In genomic region chr2:158174956-158175355, GRCh38 we compare ENCODE assay signal across 29 cellular contexts.
"Had no signal": no experiment of that assay in that cellular context is flagged by ENCODE, and none has a peak within 500 bp of the region (broad histone marks: within the 10 kb centered on the region; RNA-seq: fewer than 3 reads in every experiment).

No MANE protein-coding gene starts in this region.

- H3K4me1 Mint-ChIP-seq: activated CD4-positive, alpha-beta T cell treated with anti-CD3 and anti-CD28 coated beads for 36 hours; activated CD4-positive, alpha-beta T cell treated with anti-CD3 and anti-CD28 coated beads, Interleukin-2, amount 10 ng/mL, durations not matched to agents 24 days and 14 days; activated CD8-positive, alpha-beta memory T cell treated with anti-CD3 and anti-CD28 coated beads, Interleukin-2, amount 10 ng/mL, durations not matched to agents 7 days and 5 days; activated naive CD4-positive, alpha-beta T cell treated with anti-CD3 and anti-CD28 coated beads, Interleukin-2, amount 10 ng/mL, durations not matched to agents 7 days and 5 days; activated naive CD8-positive, alpha-beta T cell treated with anti-CD3 and anti-CD28 coated beads, Interleukin-2, amount 10 ng/mL, durations not matched to agents 7 days and 5 days; endodermal cell had no signal

- H3K36me3 Mint-ChIP-seq: activated CD4-positive, alpha-beta memory T cell treated with anti-CD3 and anti-CD28 coated beads for 36 hours; activated CD8-positive, alpha-beta memory T cell treated with anti-CD3 and anti-CD28 coated beads, Interleukin-2, amount 10 ng/mL, durations not matched to agents 7 days and 5 days; activated naive CD4-positive, alpha-beta T cell treated with anti-CD3 and anti-CD28 coated beads, Interleukin-2, amount 10 ng/mL, durations not matched to agents 7 days and 5 days; activated naive CD4-positive, alpha-beta T cell treated with anti-CD3 and anti-CD28 coated beads, Interleukin-2, amount 50 U/mL, for 72 hours; activated naive CD8-positive, alpha-beta T cell treated with anti-CD3 and anti-CD28 coated beads, Interleukin-2, amount 10 ng/mL, durations not matched to agents 7 days and 5 days; brain had no signal

- H3K27ac ChIP-seq: ascending aorta, breast epithelium, cardiac muscle cell, colonic mucosa, dorsolateral prefrontal cortex had no signal

- H3K27me3 Mint-ChIP-seq: dendritic cell treated with granulocyte-macrophage colony-stimulating factor and Interleukin-4, amounts not matched to agents 40 ng/mL and 50 ng/mL, for 4 days had no signal

- H3K27ac Mint-ChIP-seq: activated CD4-positive, alpha-beta memory T cell treated with anti-CD3 and anti-CD28 coated beads for 36 hours; activated CD4-positive, alpha-beta T cell treated with anti-CD3 and anti-CD28 coated beads for 36 hours; activated CD4-positive, alpha-beta T cell treated with anti-CD3 and anti-CD28 coated beads, Interleukin-2, amount 10 ng/mL, durations not matched to agents 24 days and 14 days; activated CD8-positive, alpha-beta memory T cell treated with anti-CD3 and anti-CD28 coated beads, Interleukin-2, amount 10 ng/mL, durations not matched to agents 7 days and 5 days; activated CD8-positive, alpha-beta T cell treated with anti-CD3 and anti-CD28 coated beads, Interleukin-2, amount 10 ng/mL, durations not matched to agents 7 days and 5 days; activated naive CD4-positive, alpha-beta T cell treated with anti-CD3 and anti-CD28 coated beads, Interleukin-2, amount 10 ng/mL, durations not matched to agents 7 days and 5 days; activated naive CD4-positive, alpha-beta T cell treated with anti-CD3 and anti-CD28 coated beads, Interleukin-2, amount 50 U/mL, for 72 hours; activated naive CD8-positive, alpha-beta T cell treated with anti-CD3 and anti-CD28 coated beads, Interleukin-2, amount 10 ng/mL, durations not matched to agents 7 days and 5 days; activated T-cell treated with anti-CD3 and anti-CD28 coated beads, Interleukin-2, amount 50 U/mL, for 24 hours; activated T-cell treated with anti-CD3 and anti-CD28 coated beads, Interleukin-2, amount 50 U/mL, for 72 hours; brain; dendritic cell treated with granulocyte-macrophage colony-stimulating factor and Interleukin-4, amounts not matched to agents 40 ng/mL and 50 ng/mL, for 4 days; endodermal cell had no signal

- H3K4me3 ChIP-seq: ascending aorta, breast epithelium, cardiac muscle cell, colonic mucosa, dorsolateral prefrontal cortex had no signal

- H3K4me3 Mint-ChIP-seq: activated CD4-positive, alpha-beta memory T cell treated with anti-CD3 and anti-CD28 coated beads for 36 hours; activated CD4-positive, alpha-beta T cell treated with anti-CD3 and anti-CD28 coated beads for 36 hours; activated CD4-positive, alpha-beta T cell treated with anti-CD3 and anti-CD28 coated beads, Interleukin-2, amount 10 ng/mL, durations not matched to agents 24 days and 14 days; activated CD8-positive, alpha-beta memory T cell treated with anti-CD3 and anti-CD28 coated beads, Interleukin-2, amount 10 ng/mL, durations not matched to agents 7 days and 5 days; activated CD8-positive, alpha-beta T cell treated with anti-CD3 and anti-CD28 coated beads, Interleukin-2, amount 10 ng/mL, durations not matched to agents 7 days and 5 days; activated naive CD4-positive, alpha-beta T cell treated with anti-CD3 and anti-CD28 coated beads, Interleukin-2, amount 10 ng/mL, durations not matched to agents 7 days and 5 days; activated naive CD8-positive, alpha-beta T cell treated with anti-CD3 and anti-CD28 coated beads, Interleukin-2, amount 10 ng/mL, durations not matched to agents 7 days and 5 days; activated T-cell treated with anti-CD3 and anti-CD28 coated beads, Interleukin-2, amount 50 U/mL, for 24 hours; activated T-cell treated with anti-CD3 and anti-CD28 coated beads, Interleukin-2, amount 50 U/mL, for 72 hours; brain; dendritic cell treated with granulocyte-macrophage colony-stimulating factor and Interleukin-4, amounts not matched to agents 40 ng/mL and 50 ng/mL, for 4 days; endodermal cell had no signal

- H3K9me3 ChIP-seq: ascending aorta, breast epithelium, colonic mucosa had no signal

- H3K4me1 ChIP-seq: ascending aorta, breast epithelium, colonic mucosa had no signal

- H3K27me3 ChIP-seq: ascending aorta, breast epithelium, cardiac muscle cell, colonic mucosa, dorsolateral prefrontal cortex had no signal

- H3K9me3 Mint-ChIP-seq: activated CD4-positive, alpha-beta memory T cell treated with anti-CD3 and anti-CD28 coated beads for 36 hours; activated CD4-positive, alpha-beta T cell treated with anti-CD3 and anti-CD28 coated beads, Interleukin-2, amount 10 ng/mL, durations not matched to agents 24 days and 14 days; activated naive CD4-positive, alpha-beta T cell treated with anti-CD3 and anti-CD28 coated beads, Interleukin-2, amount 10 ng/mL, durations not matched to agents 7 days and 5 days; activated naive CD4-positive, alpha-beta T cell treated with anti-CD3 and anti-CD28 coated beads, Interleukin-2, amount 50 U/mL, for 72 hours; activated naive CD8-positive, alpha-beta T cell treated with anti-CD3 and anti-CD28 coated beads, Interleukin-2, amount 10 ng/mL, durations not matched to agents 7 days and 5 days; activated T-cell treated with anti-CD3 and anti-CD28 coated beads, Interleukin-2, amount 50 U/mL, for 24 hours; activated T-cell treated with anti-CD3 and anti-CD28 coated beads, Interleukin-2, amount 50 U/mL, for 72 hours; brain; dendritic cell treated with granulocyte-macrophage colony-stimulating factor and Interleukin-4, amounts not matched to agents 40 ng/mL and 50 ng/mL, for 4 days; endodermal cell had no signal

- H3K36me3 ChIP-seq: ascending aorta, breast epithelium, cardiac muscle cell, colonic mucosa had no signal

- ATAC-seq: activated CD4-positive, alpha-beta T cell treated with anti-CD3 and anti-CD28 coated beads for 36 hours; activated CD8-positive, alpha-beta memory T cell treated with anti-CD3 and anti-CD28 coated beads, Interleukin-2, amount 10 ng/mL, durations not matched to agents 7 days and 5 days; activated CD8-positive, alpha-beta T cell treated with anti-CD3 and anti-CD28 coated beads, Interleukin-2, amount 10 ng/mL, durations not matched to agents 7 days and 5 days had no signal

- DNase-seq: activated CD4-positive, alpha-beta memory T cell treated with anti-CD3 and anti-CD28 coated beads for 36 hours; activated CD4-positive, alpha-beta T cell treated with anti-CD3 and anti-CD28 coated beads for 36 hours; activated CD4-positive, alpha-beta T cell treated with anti-CD3 and anti-CD28 coated beads, Interleukin-2, amount 10 ng/mL, durations not matched to agents 24 days and 14 days; activated CD4-positive, CD25-positive, alpha-beta regulatory T cell; activated CD4-positive, CD25-positive, alpha-beta regulatory T cell treated with anti-CD3 and anti-CD28 coated beads, Interleukin-2, amount 50 U/mL, for 72 hours; activated CD8-positive, alpha-beta memory T cell treated with anti-CD3 and anti-CD28 coated beads, Interleukin-2, amount 10 ng/mL, durations not matched to agents 7 days and 5 days; activated CD8-positive, alpha-beta memory T cell treated with anti-CD3 and anti-CD28 coated beads, Interleukin-2, amount 50 U/mL, for 4 hours; activated CD8-positive, alpha-beta T cell treated with anti-CD3 and anti-CD28 coated beads, Interleukin-2, amount 10 ng/mL, durations not matched to agents 7 days and 5 days; activated gamma-delta T cell; activated naive CD4-positive, alpha-beta T cell; activated naive CD4-positive, alpha-beta T cell treated with anti-CD3 and anti-CD28 coated beads, Interleukin-2, amount 10 ng/mL, durations not matched to agents 7 days and 5 days; activated naive CD8-positive, alpha-beta T cell treated with anti-CD3 and anti-CD28 coated beads, Interleukin-2, amount 10 ng/mL, durations not matched to agents 7 days and 5 days; activated T-cell treated with anti-CD3 and anti-CD28 coated beads for 4 hours; activated T-cell treated with anti-CD3 and anti-CD28 coated beads, Interleukin-2, amount 50 U/mL, for 24 hours; activated T-cell treated with anti-CD3 and anti-CD28 coated beads, Interleukin-2, amount 50 U/mL, for 72 hours; central memory CD4-positive, alpha-beta T cell; cerebellar nuclear complex; colonic mucosa; dorsolateral prefrontal cortex; effector memory CD4-positive, alpha-beta T cell; endodermal cell; foreskin fibroblast; head of caudate nucleus had no signal
